8 cellular contexts compared by ENCODE assay signal in the genomic region with DNA sequence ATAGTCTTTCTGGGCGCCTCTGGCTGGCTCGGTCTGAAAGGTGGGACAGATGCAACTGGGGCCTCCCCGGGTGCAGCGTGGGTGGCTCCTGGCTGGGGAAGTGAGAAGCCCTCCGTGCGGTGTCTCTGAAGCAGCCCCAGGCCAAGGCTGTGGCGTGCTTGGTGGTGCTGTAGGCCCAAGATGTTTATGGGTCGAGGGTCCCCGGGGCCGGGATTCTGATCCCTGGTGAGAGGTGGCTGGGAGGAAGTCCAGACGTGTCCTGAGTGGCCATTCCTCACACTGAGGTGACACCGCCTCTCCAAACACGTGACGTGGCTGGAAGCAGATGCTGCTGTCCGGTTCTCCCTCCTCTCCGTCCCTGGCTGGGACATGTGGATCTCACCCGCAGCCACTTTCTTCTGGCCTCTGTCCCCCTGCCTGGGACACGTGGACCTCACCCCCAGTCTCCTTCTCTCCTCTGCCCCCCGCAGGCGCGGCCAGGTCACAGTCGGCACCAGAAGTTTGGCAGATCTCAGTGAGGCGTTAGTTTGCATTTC. TPM values are rescaled to one million over a fixed set of nuclear protein-coding genes. Genes with fewer than 3 reads are reported as not detected.
A peak's percentile ranks its signal among the peaks of the same experiment; 100 is the strongest.
DNase-seq lines count a peak whose midpoint lies in the region; ATAC-seq and TF ChIP-seq lines count a peak whose summit lies in the region.

No MANE protein-coding gene starts in this region.

- H3K27me3 Mint-ChIP-seq in CD14-positive monocyte (ENCODE audit: low read depth in 3 of 3), result peaks cover 0 to 11% (median 0%) of the 10 kb centered on the region in 3 donors
- no peaks in the 10 kb centered on the region for H3K27me3 Mint-ChIP-seq in stimulated activated naive CD8-positive, alpha-beta T cell treated with anti-CD3 and anti-CD28 coated beads, Interleukin-15, amount 100 ng/mL, for 72 hours

- DNase-seq in CD14-positive monocyte (ENCODE audit: low spot score), result peak; percentile 60
- peak in 3 of 5 experiments; percentile 12 to 46 (median 41) for DNase-seq in T-helper 2 cell
- DNase-seq in choroid plexus epithelial cell (ENCODE audit: low read depth), result peak; percentile 23
- DNase-seq in mucosa of gallbladder (ENCODE audit: low spot score), result peak; percentile 70
- DNase-seq in stimulated activated naive CD8-positive, alpha-beta T cell treated with anti-CD3 and anti-CD28 coated beads, Interleukin-15, amount 100 ng/mL, for 72 hours, result peak; percentile 83
- DNase-seq in NCI-H128 (lab: John Stamatoyannopoulos, UW; ENCODE audit: unreplicated experiment), result no peak

- intact Hi-C loops in CD14-positive monocyte (cut with micrococcal nuclease), result loop anchor here (2.0 to 10.0 kb wide), 3 partner anchors 147 to 180 kb away; a partner anchor contains a TSS

- peak overlapping the region in 5 of 7 donors; percentile 16 to 94 (median 76) for H3K27ac Mint-ChIP-seq in CD14-positive monocyte
- peak overlapping the region; percentile 76 to 82 for H3K27ac Mint-ChIP-seq in stimulated activated naive CD8-positive, alpha-beta T cell treated with anti-CD3 and anti-CD28 coated beads, Interleukin-15, amount 100 ng/mL, for 72 hours

- H3K9me3 Mint-ChIP-seq in CD14-positive monocyte, result peaks cover under 1 to 5% (median 3%) of the 10 kb centered on the region in 7 donors
- H3K9me3 Mint-ChIP-seq in stimulated activated naive CD8-positive, alpha-beta T cell treated with anti-CD3 and anti-CD28 coated beads, Interleukin-15, amount 100 ng/mL, for 72 hours, result no peaks in the 10 kb centered on the region

- H3K36me3 Mint-ChIP-seq in CD14-positive monocyte, result peaks cover 7 to 15% of the 10 kb centered on the region in 2 donors

- H3K4me3 ChIP-seq in choroid plexus epithelial cell (ENCODE audit: low read depth, low read length), result peak overlapping the region; percentile 77

- peaks cover 15% of the 10 kb centered on the region for H3K4me1 Mint-ChIP-seq in CD14-positive monocyte
- peaks cover 69% of the 10 kb centered on the region for H3K4me1 Mint-ChIP-seq in stimulated activated naive CD8-positive, alpha-beta T cell treated with anti-CD3 and anti-CD28 coated beads, Interleukin-15, amount 100 ng/mL, for 72 hours

- TF ChIP-seq CTCF in CD14-positive monocyte (IDR thresholded peaks at IDR 0.05) (no peak), choroid plexus epithelial cell (conservative IDR thresholded peaks at IDR 0.05; ENCODE audit: low read depth, low read length) (no peak)

- peak overlapping the region; percentile 79 to 87 for H3K4me3 Mint-ChIP-seq in CD14-positive monocyte
- peak overlapping the region; percentile 86 to 95 for H3K4me3 Mint-ChIP-seq in stimulated activated naive CD8-positive, alpha-beta T cell treated with anti-CD3 and anti-CD28 coated beads, Interleukin-15, amount 100 ng/mL, for 72 hours

- ATAC-seq in GM19023 (IDR thresholded peaks at IDR 0.05; ENCODE audit: unreplicated experiment), result peak; percentile 66
- ATAC-seq in HG03139 (IDR thresholded peaks at IDR 0.05; ENCODE audit: unreplicated experiment), result peak; percentile 41
- peak; percentile 77 for ATAC-seq in stimulated activated naive CD8-positive, alpha-beta T cell treated with anti-CD3 and anti-CD28 coated beads, Interleukin-15, amount 100 ng/mL, for 72 hours

RNA-seq across cellular contexts. Expression of a gene that starts 12.6 kb away (rescaled TPM):
- polyA plus RNA-seq in CD14-positive monocyte, result not detected
- total RNA-seq in mucosa of gallbladder, result not detected

RNA-seq across cellular contexts. Expression of a gene that starts 23.5 kb away (rescaled TPM):
- polyA plus RNA-seq in CD14-positive monocyte, result under 1 TPM in 1 of 2 donors, not detected in 1; 0.08 TPM
- total RNA-seq in mucosa of gallbladder, result 1.5 TPM
